Comparison of ENCODE assay signal across 7 cellular contexts in the genomic region with DNA sequence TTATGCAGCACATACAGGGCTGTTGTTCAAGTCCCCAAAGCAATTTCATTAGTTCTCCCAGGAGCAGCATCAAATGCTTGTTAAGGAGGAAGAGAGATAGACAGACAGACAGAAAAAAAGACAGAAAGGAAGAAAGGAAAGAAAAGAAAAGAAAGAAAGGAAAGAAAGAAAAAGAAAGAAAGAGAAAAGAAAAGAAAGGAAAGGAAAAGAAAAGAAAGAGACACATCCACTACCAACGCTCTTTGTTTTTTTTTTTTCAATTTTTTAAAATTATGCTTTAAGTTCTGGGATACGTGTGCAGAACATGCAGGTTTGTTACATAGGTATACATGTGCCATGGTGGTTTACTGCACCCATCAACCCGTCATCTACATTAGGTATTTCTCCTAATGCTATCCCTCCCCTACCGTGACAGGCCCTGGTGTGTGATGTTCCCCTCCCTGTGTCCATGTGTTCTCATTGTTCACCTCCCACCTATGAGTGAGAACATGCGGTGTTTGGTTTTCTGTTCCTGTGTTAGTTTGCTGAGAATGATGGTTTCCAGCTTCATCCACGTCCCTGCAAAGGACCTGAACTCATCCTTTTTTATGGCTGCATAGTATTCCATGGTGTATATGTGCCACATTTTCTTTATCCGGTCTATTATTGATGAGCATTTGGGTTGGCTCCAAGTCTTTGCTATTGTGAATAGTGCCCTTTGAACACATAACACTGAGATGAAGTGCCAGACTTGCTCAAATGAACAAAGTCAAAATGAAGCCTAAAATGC.
DNase-seq lines count a peak whose midpoint lies in the region; ATAC-seq, FAIRE-seq and TF ChIP-seq lines count a peak whose summit lies in the region.
"Not testable (repeated sequence)": the region's sequence is repeated elsewhere in the genome, so short reads cannot be mapped to it uniquely, and the experiment has no call there.

No MANE protein-coding gene starts in this region.

- not testable (repeated sequence) for H4K8ac ChIP-seq in trophoblast cell (ENCODE audit: low read depth, low read length)

- not testable (repeated sequence) for H3K9me1 ChIP-seq in K562 (ENCODE audit: control insufficient read depth, insufficient read depth, low read length)

- not testable (repeated sequence) for H3K79me2 ChIP-seq in K562 (ENCODE audit: control insufficient read depth, insufficient read depth, low read length); neural progenitor cell (ENCODE audit: low read depth); trophoblast cell (ENCODE audit: control insufficient read depth, insufficient read depth, low read length, poor library complexity)

- not testable (repeated sequence) for ATAC-seq in K562

- H3K9me3 ChIP-seq in HEK293 (ENCODE audit: control insufficient read depth, insufficient read depth, low read depth, low read length); K562 (replicated peaks; ENCODE audit: control insufficient read depth, insufficient read depth, low read depth, low read length); neural progenitor cell (ENCODE audit: low read depth); trophoblast cell (ENCODE audit: insufficient read depth, low read depth, low read length): not testable (repeated sequence)

- in situ Hi-C loops in K562 (cut with MboI): not testable (repeated sequence)

- WGBS in K562 (ENCODE audit: insufficient coverage, low coverage, missing lambda C conversion rate): 4% methylated on average over 7 of the region's 7 CpGs
- WGBS in trophoblast cell (ENCODE audit: extremely low coverage, insufficient coverage, insufficient read length): no CpG with 5 or more reads among the region's 7 CpGs

- H4K20me1 ChIP-seq in K562 (replicated peaks; ENCODE audit: control insufficient read depth, insufficient read depth, low read length); neural progenitor cell (ENCODE audit: low read depth): not testable (repeated sequence)

- H3K27ac Mint-ChIP-seq in mesothelial cell of epicardium: peak overlapping the region; percentile 14
- H3K27ac Mint-ChIP-seq in nephron: peak overlapping the region; percentile 70 to 83 (median 78)
- H3K27ac Mint-ChIP-seq in neural progenitor cell: not testable (repeated sequence)

- not testable (repeated sequence) for H3K4me1 ChIP-seq in HEK293 (ENCODE audit: control insufficient read depth, insufficient read depth, low read length); K562 (replicated peaks in 1 of 2; ENCODE audit: control insufficient read depth in 2 of 2, insufficient read depth in 2 of 2, low read length in 2 of 2); trophoblast cell (ENCODE audit: control insufficient read depth in 1 of 2, insufficient read depth in 2 of 2, low read length in 2 of 2)
- H3K4me1 ChIP-seq in neural progenitor cell: peaks cover 30% of the 10 kb centered on the region

- H2BK5ac ChIP-seq in trophoblast cell (ENCODE audit: low read depth, low read length, poor library complexity): not testable (repeated sequence)

- not testable (repeated sequence) for H4K12ac ChIP-seq in trophoblast cell (ENCODE audit: low read depth, low read length)

- not testable (repeated sequence) for H3K27ac ChIP-seq in HEK293 (ENCODE audit: extremely low read depth, low read depth, low read length); K562 (ENCODE audit: extremely low read depth, low read depth, low read length); neural progenitor cell; trophoblast cell (ENCODE audit: low read depth, low read length)
- H3K27ac ChIP-seq in VCaP: peak overlapping the region; percentile 42

- CTCF ChIA-PET in HEK293 (lab: Yijun Ruan, JAX); K562 (lab: Yijun Ruan, JAX; ENCODE audit: low intra/inter-chr PET ratio): not testable (repeated sequence)

- DNase-seq in K562 (ENCODE audit: extremely low read depth in 1 of 4, low spot score in 3 of 4); mesothelial cell of epicardium (ENCODE audit: low spot score in 2 of 2, unreplicated experiment in 2 of 2); neural progenitor cell (ENCODE audit: low spot score); trophoblast cell: not testable (repeated sequence)

- H3K4me1 Mint-ChIP-seq in mesothelial cell of epicardium: peaks cover 50% of the 10 kb centered on the region
- H3K4me1 Mint-ChIP-seq in nephron: peaks cover 48% of the 10 kb centered on the region
- peaks cover 51% of the 10 kb centered on the region for H3K4me1 Mint-ChIP-seq in neural progenitor cell

- not testable (repeated sequence) for H3K18ac ChIP-seq in trophoblast cell (ENCODE audit: low read length)

- H3K36me3 Mint-ChIP-seq in mesothelial cell of epicardium; nephron (ENCODE audit: low read depth); neural progenitor cell: not testable (repeated sequence)

- intact Hi-C loops in K562 (cut with micrococcal nuclease): not testable (repeated sequence)

- H2BK120ac ChIP-seq in trophoblast cell (ENCODE audit: insufficient read depth, low read length, poor library complexity): not testable (repeated sequence)

- H3K4me2 ChIP-seq in K562 (ENCODE audit: insufficient read depth, low read length); neural progenitor cell; trophoblast cell (ENCODE audit: low read length): not testable (repeated sequence)

- H3K4me3 ChIP-seq in HEK293 (ENCODE audit: low read depth, low read length); K562; neural progenitor cell; trophoblast cell (ENCODE audit: low read depth, low read length): not testable (repeated sequence)

- H3K4ac ChIP-seq in trophoblast cell (ENCODE audit: low read depth, low read length): not testable (repeated sequence)

- not testable (repeated sequence) for TF ChIP-seq RAD21 in K562 (CRISPR knock-in tag; conservative IDR thresholded peaks at IDR 0.05 in 1 of 2, IDR thresholded peaks at IDR 0.05 in 1 of 2)

- H3K27me3 ChIP-seq in K562 (ENCODE audit: control insufficient read depth in 2 of 2, insufficient read depth in 2 of 2, low read length in 2 of 2); neural progenitor cell; trophoblast cell (ENCODE audit: insufficient read depth, low read length): not testable (repeated sequence)

- not testable (repeated sequence) for H3K23ac ChIP-seq in trophoblast cell (ENCODE audit: low read length)

- H2AK5ac ChIP-seq in trophoblast cell (ENCODE audit: low read length): not testable (repeated sequence)

- not testable (repeated sequence) for H3K36me3 ChIP-seq in HEK293 (ENCODE audit: control insufficient read depth in 2 of 2, insufficient read depth in 1 of 2, low read length in 2 of 2); K562 (ENCODE audit: control insufficient read depth, insufficient read depth, low read length); neural progenitor cell; trophoblast cell (ENCODE audit: control insufficient read depth in 1 of 2, insufficient read depth in 2 of 2, low read length in 2 of 2)

- H3F3A ChIP-seq in neural progenitor cell (ENCODE audit: low read depth): peaks cover 24% of the 10 kb centered on the region

- TF ChIP-seq POLR2A in K562 (conservative IDR thresholded peaks at IDR 0.05): not testable (repeated sequence)

- not testable (repeated sequence) for H2AFZ ChIP-seq in K562 (ENCODE audit: low read depth, low read length); trophoblast cell (ENCODE audit: insufficient read depth, low read length, poor library complexity)
- H2AFZ ChIP-seq in neural progenitor cell (replicated peaks): peak overlapping the region; percentile 79

- POLR2A ChIA-PET in HEK293 (lab: Yijun Ruan, JAX): not testable (repeated sequence)
- POLR2A ChIA-PET in K562 (lab: Yijun Ruan, JAX): interaction anchor here (1.1 kb wide), 1 partner anchor 65 kb away, joined by 3 read pairs; no protein-coding TSS in a partner anchor

- not testable (repeated sequence) for H3K4me3 Mint-ChIP-seq in mesothelial cell of epicardium
- H3K4me3 Mint-ChIP-seq in nephron (peak overlapping the region in 1 of 3 experiments; percentile 33), neural progenitor cell (peak overlapping the region; percentile 56)

- FAIRE-seq in K562 (lab: Jason Lieb, UNC): not testable (repeated sequence)

- not testable (repeated sequence) for TF ChIP-seq CTCF in HEK293 (tag by site-specific recombination; IDR thresholded peaks at IDR 0.05); VCaP (conservative IDR thresholded peaks at IDR 0.05); K562 (IDR thresholded peaks at IDR 0.05 in 2 of 3, conservative IDR thresholded peaks at IDR 0.05 in 1 of 3; ENCODE audit: insufficient read depth in 2 of 3, low read depth in 1 of 3, low read length in 3 of 3); mesothelial cell of epicardium (IDR thresholded peaks at IDR 0.05; ENCODE audit: unreplicated experiment); nephron (IDR thresholded peaks at IDR 0.05; ENCODE audit: unreplicated experiment in 3 of 3); neural progenitor cell (IDR thresholded peaks at IDR 0.05)

- not testable (repeated sequence) for H3K9ac ChIP-seq in K562 (ENCODE audit: insufficient read depth in 1 of 2, low read depth in 2 of 2, low read length in 2 of 2); neural progenitor cell
- H3K9ac ChIP-seq in trophoblast cell (ENCODE audit: low read length): peak overlapping the region; percentile 22

- H2BK12ac ChIP-seq in trophoblast cell (ENCODE audit: low read length): not testable (repeated sequence)

- BruUV-seq in K562 (replicated peaks; lab: Mats Ljungman, UMichigan): not testable (repeated sequence)

- not testable (repeated sequence) for TF ChIP-seq EP300 in K562 (IDR thresholded peaks at IDR 0.05; ENCODE audit: low read length)

- H3K9me3 Mint-ChIP-seq in mesothelial cell of epicardium, nephron, neural progenitor cell: not testable (repeated sequence)

- not testable (repeated sequence) for H4K91ac ChIP-seq in trophoblast cell (ENCODE audit: low read depth, low read length)

- not testable (repeated sequence) for H3K27me3 Mint-ChIP-seq in mesothelial cell of epicardium (ENCODE audit: low read depth); nephron (ENCODE audit: low read depth); neural progenitor cell (ENCODE audit: insufficient read depth, low read depth)

- H3K14ac ChIP-seq in trophoblast cell (ENCODE audit: low read length): not testable (repeated sequence)

- not testable (repeated sequence) for H3K79me1 ChIP-seq in trophoblast cell (ENCODE audit: low read length)
